Comparison of ENCODE assay signal across 8 cellular contexts in the genomic region with DNA sequence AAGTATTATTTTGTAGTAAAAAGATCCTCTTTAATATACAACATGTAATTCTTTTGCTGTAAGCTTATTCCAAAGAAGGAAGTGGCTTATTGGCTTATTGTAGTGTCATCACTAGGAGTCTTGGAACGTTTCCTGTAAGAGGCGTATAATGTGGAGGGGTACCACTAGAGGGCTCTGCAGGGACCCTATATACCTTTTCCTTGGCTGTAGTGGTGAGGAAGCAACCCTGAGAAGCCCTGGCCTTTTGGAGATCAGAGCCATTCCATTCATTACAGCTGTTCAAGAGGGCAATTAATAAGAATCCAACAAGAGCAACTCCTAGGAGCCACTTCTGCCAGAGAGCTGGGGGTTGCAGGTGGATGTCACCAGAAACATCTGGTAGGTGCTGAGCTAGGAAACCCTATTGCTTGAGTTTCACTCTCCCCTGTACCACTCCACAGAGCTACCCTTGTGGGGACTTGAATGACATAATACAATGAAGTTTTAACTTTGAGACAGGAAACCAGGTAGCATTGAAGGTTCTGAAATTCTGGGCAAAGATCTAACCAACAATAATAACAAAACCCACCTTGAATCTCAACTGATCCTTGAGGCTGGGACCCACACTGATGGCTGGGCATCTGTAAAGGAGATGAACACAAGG.
A peak's percentile ranks its signal among the peaks of the same experiment; 100 is the strongest.
DNase-seq lines count a peak whose midpoint lies in the region; FAIRE-seq and TF ChIP-seq lines count a peak whose summit lies in the region.

No MANE protein-coding gene starts in this region.

- no peaks in the 10 kb centered on the region for H3K4me1 ChIP-seq in small intestine (ENCODE audit: control insufficient read depth in 2 of 2, insufficient read depth in 1 of 2, low read depth in 1 of 2, low read length in 1 of 2)

- peak; percentile 37 for TF ChIP-seq CTCF in HFFc6 (IDR thresholded peaks at IDR 0.05)

- H3K36me3 ChIP-seq in small intestine (ENCODE audit: control insufficient read depth in 2 of 2, insufficient read depth in 2 of 2, low read length in 2 of 2), result no peaks in the 10 kb centered on the region

- H3K9me3 ChIP-seq in small intestine (ENCODE audit: control insufficient read depth, low read depth), result no peaks in the 10 kb centered on the region

- no peak for FAIRE-seq in small intestine (lab: Jason Lieb, UNC)

- WGBS in small intestine, 3 donors, result 6 to 12% (median 9%) methylated on average over 2 of the region's 2 CpGs

- peaks cover 4% of the 10 kb centered on the region for H3K27me3 Mint-ChIP-seq in HFFc6 (ENCODE audit: insufficient read depth)

- peaks cover 8% of the 10 kb centered on the region for H3K9me3 Mint-ChIP-seq in HFFc6

- DNase-seq in stimulated activated CD4-positive, alpha-beta T cell treated with anti-CD3 and anti-CD28 coated beads, Interleukin-2, amount 100 ng/mL, for 24 hours, result peak; percentile 26 to 41
- DNase-seq in stimulated activated CD4-positive, alpha-beta T cell treated with anti-CD3 and anti-CD28 coated beads, Interleukin-4, amount 100 ng/mL, for 1 hour, result no peak
- DNase-seq in HFFc6, result no peak
- DNase-seq in NCI-H2029 treated with DMSO at 0.1 percent for 48 hours (lab: John Stamatoyannopoulos, UW), result peak; percentile 57
- peak; percentile 9 to 42 for DNase-seq in activated CD4-positive, alpha-beta T cell treated with anti-CD3 and anti-CD28 coated beads for 4 hours
- peak; percentile 66 for DNase-seq in globus pallidus (ENCODE audit: low spot score)
- DNase-seq in small intestine, result peak; percentile 26
- no peak for DNase-seq in NCI-H2196 (lab: John Stamatoyannopoulos, UW; ENCODE audit: unreplicated experiment)

- no peaks in the 10 kb centered on the region; the same call in 1 of the 2 replicates for H3K4me1 Mint-ChIP-seq in HFFc6 (ENCODE audit: low read depth)

- H3K4me3 Mint-ChIP-seq in HFFc6, result no peak overlapping the region

- no peak overlapping the region for H3K27ac Mint-ChIP-seq in HFFc6

- peaks cover 3 to 10% of the 10 kb centered on the region in 2 donors for H3K27me3 ChIP-seq in small intestine (ENCODE audit: control insufficient read depth in 2 of 2, insufficient read depth in 2 of 2, low read length in 2 of 2)

- no peak overlapping the region for H3K4me3 ChIP-seq in small intestine (ENCODE audit: low read depth in 1 of 2, low read length in 2 of 2)

- H3K36me3 Mint-ChIP-seq in HFFc6 (ENCODE audit: low read depth), result peaks cover 5% of the 10 kb centered on the region; the same call in 1 of the 2 replicates

- no peak overlapping the region for H3K27ac ChIP-seq in small intestine (ENCODE audit: low read depth in 1 of 2, low read length in 1 of 2)

Comparison
In these comparisons a context has a peak if more than half of its experiments do, and no peak if none do; other contexts are left out.
1. DNase-seq: peak in stimulated activated CD4-positive, alpha-beta T cell treated with anti-CD3 and anti-CD28 coated beads, Interleukin-2, amount 100 ng/mL, for 24 hours (2 of 2), NCI-H2029 treated with DMSO at 0.1 percent for 48 hours (single experiment), activated CD4-positive, alpha-beta T cell treated with anti-CD3 and anti-CD28 coated beads for 4 hours (2 of 2), globus pallidus (single experiment) and small intestine (single experiment); none in stimulated activated CD4-positive, alpha-beta T cell treated with anti-CD3 and anti-CD28 coated beads, Interleukin-4, amount 100 ng/mL, for 1 hour (single experiment), HFFc6 (single experiment) and NCI-H2196 (single experiment).